ENCODE assay signal across 18 cellular contexts in genomic region chr17:40158438-40158837, GRCh38. TPM values are rescaled to one million over a fixed set of nuclear protein-coding genes. Genes with fewer than 3 reads are reported as not detected.
DNase-seq lines count a peak whose midpoint lies in the region; ATAC-seq, FAIRE-seq and TF ChIP-seq lines count a peak whose summit lies in the region.
"Had no signal": no experiment of that assay in that cellular context is flagged by ENCODE, and none has a peak within 500 bp of the region (broad histone marks: within the 10 kb centered on the region; RNA-seq: fewer than 3 reads in every experiment).

No MANE protein-coding gene starts in this region.

- intact Hi-C loops in activated CD4-positive, alpha-beta T cell treated with anti-CD3 and anti-CD28 coated beads for 36 hours (cut with DNase I, micrococcal nuclease): no loop called here
- intact Hi-C loops in K562 (cut with micrococcal nuclease) (no loop called here), psoas muscle (cut with DNase I) (no loop called here), testis (cut with DNase I; ENCODE audit: low total_unique reads) (no loop called here)

- H3K36me3 ChIP-seq in K562 (ENCODE audit: control insufficient read depth, insufficient read depth, low read length) (peaks cover 70% of the 10 kb centered on the region), psoas muscle (ENCODE audit: insufficient read depth in 1 of 2, low read depth in 1 of 2) (peaks cover 7 to 55% of the 10 kb centered on the region in 2 donors), testis (ENCODE audit: low read depth, missing control alignments) (no peaks in the 10 kb centered on the region)

- in situ Hi-C loops in K562 (cut with MboI): no loop called here

- H3K4me3 ChIP-seq in K562: no peak overlapping the region
- H3K4me3 ChIP-seq in psoas muscle: no peak overlapping the region
- no peak overlapping the region for H3K4me3 ChIP-seq in testis
- H3K4me3 ChIP-seq: hepatocyte, right atrium auricular region had no signal

- no peak overlapping the region for H3K4me2 ChIP-seq in K562 (ENCODE audit: insufficient read depth, low read length)
- H3K4me2 ChIP-seq: hepatocyte had no signal

- no peak for DNase-seq in activated CD4-positive, alpha-beta T cell treated with anti-CD3 and anti-CD28 coated beads for 36 hours
- no peak for DNase-seq in activated CD4-positive, alpha-beta T cell treated with anti-CD3 and anti-CD28 coated beads for 48 hours
- peak; percentile 65 for DNase-seq in MV-4-11 (lab: John Stamatoyannopoulos, UW)
- DNase-seq in K562 (ENCODE audit: extremely low read depth in 1 of 4, low spot score in 3 of 4): no peak
- DNase-seq in psoas muscle: no peak
- no peak for DNase-seq in stimulated activated CD4-positive, alpha-beta T cell treated with anti-CD3 and anti-CD28 coated beads, Interleukin-2, amount 100 ng/mL, for 24 hours
- no peak for DNase-seq in testis
- DNase-seq: anterior cingulate cortex; NCI-H1417; NCI-H226; stimulated activated CD4-positive, alpha-beta T cell treated with anti-CD3 and anti-CD28 coated beads, Interleukin-2, amount 100 ng/mL, for 48 hours had no signal

- peaks cover 7 to 8% of the 10 kb centered on the region in 2 experiments; a peak in 4 of 5 replicates for H3K4me1 ChIP-seq in K562 (replicated peaks in 1 of 2; ENCODE audit: control insufficient read depth in 2 of 2, insufficient read depth in 2 of 2, low read length in 2 of 2)
- peaks cover 30% of the 10 kb centered on the region for H3K4me1 ChIP-seq in psoas muscle
- peaks cover 7% of the 10 kb centered on the region for H3K4me1 ChIP-seq in testis

- TF ChIP-seq EP300 in K562 (IDR thresholded peaks at IDR 0.05; ENCODE audit: low read length): no peak

- H3K4me3 Mint-ChIP-seq in activated CD4-positive, alpha-beta T cell treated with anti-CD3 and anti-CD28 coated beads for 36 hours: no peak overlapping the region
- H3K4me3 Mint-ChIP-seq: nephron had no signal

- peak; percentile 15 for FAIRE-seq in K562 (lab: Jason Lieb, UNC)
- FAIRE-seq: D721Med, HepG2, urothelium cell line had no signal

- ATAC-seq in activated CD4-positive, alpha-beta T cell treated with anti-CD3 and anti-CD28 coated beads for 36 hours: no peak
- ATAC-seq in K562 (no peak), psoas muscle (peak in 2 of 4 donors; percentile 40 to 41), HG03378 (IDR thresholded peaks at IDR 0.05; ENCODE audit: unreplicated experiment) (no peak)
- ATAC-seq: HepG2 had no signal

- no peak for TF ChIP-seq RAD21 in K562 (CRISPR knock-in tag; conservative IDR thresholded peaks at IDR 0.05 in 1 of 2, IDR thresholded peaks at IDR 0.05 in 1 of 2)

- WGBS in K562 (ENCODE audit: insufficient coverage, low coverage, missing lambda C conversion rate): 70% methylated on average over 2 of the region's 2 CpGs
- 54 to 82% (median 67%) methylated on average over 2 of the region's 2 CpGs for WGBS in psoas muscle, 3 donors
- 53 to 70% methylated on average over 2 of the region's 2 CpGs for WGBS in testis, 2 donors

- H3K9ac ChIP-seq in K562 (ENCODE audit: insufficient read depth in 1 of 2, low read depth in 2 of 2, low read length in 2 of 2): no peak overlapping the region; a peak in 1 of 4 replicates

- H3K27ac ChIP-seq in K562 (ENCODE audit: extremely low read depth, low read depth, low read length): peak overlapping the region; percentile 6; the same call in 2 of the 3 replicates
- peak overlapping the region; percentile 60 for H3K27ac ChIP-seq in psoas muscle
- H3K27ac ChIP-seq in testis: peak overlapping the region in 1 of 2 donors; percentile 41
- H3K27ac ChIP-seq: hepatocyte, right atrium auricular region had no signal

- H3K9me3 ChIP-seq in K562 (replicated peaks; ENCODE audit: control insufficient read depth, insufficient read depth, low read depth, low read length) (no peaks in the 10 kb centered on the region), psoas muscle (no peaks in the 10 kb centered on the region), testis (no peaks in the 10 kb centered on the region)
- H3K9me3 ChIP-seq: right atrium auricular region had no signal

- peaks cover 31% of the 10 kb centered on the region for H3K4me1 Mint-ChIP-seq in activated CD4-positive, alpha-beta T cell treated with anti-CD3 and anti-CD28 coated beads for 36 hours
- H3K4me1 Mint-ChIP-seq: nephron had no signal

- BruUV-seq in K562 (replicated peaks; lab: Mats Ljungman, UMichigan): no TSS peak

- H3K9me3 Mint-ChIP-seq in activated CD4-positive, alpha-beta T cell treated with anti-CD3 and anti-CD28 coated beads for 36 hours (ENCODE audit: low read depth): no peaks in the 10 kb centered on the region
- H3K9me3 Mint-ChIP-seq: nephron had no signal

- CTCF ChIA-PET in activated CD4-positive, alpha-beta T cell treated with anti-CD3 and anti-CD28 coated beads for 36 hours (lab: Charles Lee): interaction anchor here (0.6 to 2.7 kb wide), 5 partner anchors 10 to 83 kb away, joined by 3 to 17 read pairs (median 3); no protein-coding TSS in a partner anchor
- CTCF ChIA-PET in K562 (lab: Yijun Ruan, JAX; ENCODE audit: low intra/inter-chr PET ratio): no interaction called here

- POLR2A ChIA-PET in activated CD4-positive, alpha-beta T cell treated with anti-CD3 and anti-CD28 coated beads for 36 hours (lab: Charles Lee): interaction anchor here (1.1 kb wide), 1 partner anchor 10 kb away, joined by 4 read pairs; no protein-coding TSS in a partner anchor
- POLR2A ChIA-PET in K562 (lab: Yijun Ruan, JAX): interaction anchor here (0.6 to 1.1 kb wide), 5 partner anchors 12 to 540 kb away, joined by 3 to 4 read pairs (median 3); no protein-coding TSS in a partner anchor

- H3K79me2 ChIP-seq in K562 (ENCODE audit: control insufficient read depth, insufficient read depth, low read length): peaks cover 52% of the 10 kb centered on the region

- H3K27ac Mint-ChIP-seq in activated CD4-positive, alpha-beta T cell treated with anti-CD3 and anti-CD28 coated beads for 36 hours: peak overlapping the region; percentile 8
- H3K27ac Mint-ChIP-seq: nephron had no signal

- H3K27me3 ChIP-seq in K562 (ENCODE audit: control insufficient read depth in 2 of 2, insufficient read depth in 2 of 2, low read length in 2 of 2): no peaks in the 10 kb centered on the region
- no peaks in the 10 kb centered on the region for H3K27me3 ChIP-seq in psoas muscle (ENCODE audit: insufficient read depth in 3 of 3, low read length in 2 of 3)
- H3K27me3 ChIP-seq in testis: no peaks in the 10 kb centered on the region
- H3K27me3 ChIP-seq: hepatocyte, right atrium auricular region had no signal

- no peaks in the 10 kb centered on the region for H4K20me1 ChIP-seq in K562 (replicated peaks; ENCODE audit: control insufficient read depth, insufficient read depth, low read length)

- H3K27me3 Mint-ChIP-seq in activated CD4-positive, alpha-beta T cell treated with anti-CD3 and anti-CD28 coated beads for 36 hours: no peaks in the 10 kb centered on the region

- H3K9me1 ChIP-seq in K562 (ENCODE audit: control insufficient read depth, insufficient read depth, low read length): no peaks in the 10 kb centered on the region

- peaks cover 37% of the 10 kb centered on the region for H3K36me3 Mint-ChIP-seq in activated CD4-positive, alpha-beta T cell treated with anti-CD3 and anti-CD28 coated beads for 36 hours (ENCODE audit: low read depth)

- TF ChIP-seq POLR2A in K562 (conservative IDR thresholded peaks at IDR 0.05) (no peak), testis (IDR thresholded peaks at IDR 0.05) (no peak)

- TF ChIP-seq CTCF in K562 (IDR thresholded peaks at IDR 0.05 in 2 of 3, conservative IDR thresholded peaks at IDR 0.05 in 1 of 3; ENCODE audit: insufficient read depth in 2 of 3, low read depth in 1 of 3, low read length in 3 of 3): no peak
- TF ChIP-seq CTCF in psoas muscle (IDR thresholded peaks at IDR 0.05): no peak
- no peak for TF ChIP-seq CTCF in testis (IDR thresholded peaks at IDR 0.05)

- H2AFZ ChIP-seq in K562 (ENCODE audit: low read depth, low read length): no peak overlapping the region
- H2AFZ ChIP-seq: hepatocyte had no signal

RNA-seq across cellular contexts. Expression of gene CASC3, which starts 18.1 kb away (rescaled TPM):
- total RNA-seq in activated CD4-positive, alpha-beta T cell treated with anti-CD3 and anti-CD28 coated beads for 36 hours: 100 to 1,000 TPM in 1 of 2 experiments, 10 to 100 TPM in 1; 88.3 to 104 TPM
- 240 and 242 TPM in 2 replicates for total RNA-seq in K562 (2011; cell fraction: chromatin; rRNA removed; ENCODE audit: low replicate concordance)
- 98.2 and 103 TPM in 2 replicates for total RNA-seq in K562 (2011; cell fraction: nucleolus; rRNA removed)
- total RNA-seq in K562 (2011; cell fraction: nucleoplasm; rRNA removed): 184 and 228 TPM in 2 replicates
- total RNA-seq in K562 (2014; rRNA removed) (21.5 and 30.8 TPM in 2 replicates), K562 (2014; rRNA removed; fragmentation: Illumina TruSeq; extraction: Trizol) (38.2 and 38.7 TPM in 2 replicates), K562 (2015; rRNA removed; fragmentation: Illumina TruSeq; extraction: Trizol) (34.4 and 36.5 TPM in 2 replicates), K562 (2021) (57.5 and 61.1 TPM in 2 replicates), psoas muscle (10 to 100 TPM; 43.9 to 76.7 (median 57.1) TPM), testis (100 to 1,000 TPM; 123 to 132 TPM)
- polyA plus RNA-seq in K562 (2011; rRNA removed) (43.3 and 51.8 TPM in 2 replicates), K562 (2014; fragmentation: Illumina TruSeq; extraction: Trizol) (56.5 and 65.1 TPM in 2 replicates), K562 (2014; fragmentation: Nextera tagmentation; extraction: Ambion mirVana) (10 to 100 TPM; 12.5 to 16.9 TPM), K562 (2014; rRNA removed) (35.2 and 38.9 TPM in 2 replicates), psoas muscle (10 to 100 TPM; 34.5 to 53.6 (median 38.6) TPM), testis (ENCODE audit: insufficient read depth, low read depth, low replicate concordance) (143 TPM)
- 29.1 and 32.3 TPM in 2 replicates for polyA plus RNA-seq in K562 (2011; cell fraction: cytosol; rRNA removed)
- polyA plus RNA-seq in K562 (2011; cell fraction: nucleus; rRNA removed): 191 and 220 TPM in 2 replicates
- polyA plus RNA-seq in K562 (2012): 48.8 and 57.5 TPM in 2 replicates
- polyA minus RNA-seq in K562 (2011; rRNA and poly(A)+ RNA removed): 30.6 and 33.1 TPM in 2 replicates
- polyA minus RNA-seq in K562 (2011; cell fraction: cytosol; rRNA and poly(A)+ RNA removed): 13.3 and 20.1 TPM in 2 replicates
- 26.1 and 31.4 TPM in 2 replicates for polyA minus RNA-seq in K562 (2011; cell fraction: nucleus; rRNA and poly(A)+ RNA removed)

RNA-seq across cellular contexts. Expression of gene RAPGEFL1, which starts 18.8 kb away (rescaled TPM):
- 1 to 10 TPM; 5.1 to 6.2 TPM for total RNA-seq in activated CD4-positive, alpha-beta T cell treated with anti-CD3 and anti-CD28 coated beads for 36 hours
- total RNA-seq in K562 (2011; cell fraction: chromatin; rRNA removed; ENCODE audit: low replicate concordance): 22.1 and 46.9 TPM in 2 replicates
- total RNA-seq in K562 (2011; cell fraction: nucleolus; rRNA removed): 18.2 and 24.0 TPM in 2 replicates
- total RNA-seq in K562 (2011; cell fraction: nucleoplasm; rRNA removed): 17.4 and 20.8 TPM in 2 replicates
- 1.8 and 2.1 TPM in 2 replicates for total RNA-seq in K562 (2014; rRNA removed)
- total RNA-seq in K562 (2014; rRNA removed; fragmentation: Illumina TruSeq; extraction: Trizol): 1.5 and 1.6 TPM in 2 replicates
- 1.5 and 1.8 TPM in 2 replicates for total RNA-seq in K562 (2015; rRNA removed; fragmentation: Illumina TruSeq; extraction: Trizol)
- total RNA-seq in K562 (2021): 3.6 and 4.1 TPM in 2 replicates
- polyA plus RNA-seq in K562 (2011; rRNA removed): 2.4 and 2.9 TPM in 2 replicates
- polyA plus RNA-seq in K562 (2011; cell fraction: cytosol; rRNA removed): 1.4 and 4.0 TPM in 2 replicates
- 9.7 and 22.8 TPM in 2 replicates for polyA plus RNA-seq in K562 (2011; cell fraction: nucleus; rRNA removed)
- polyA plus RNA-seq in K562 (2012): 2.0 and 2.5 TPM in 2 replicates
- polyA plus RNA-seq in K562 (2014; fragmentation: Illumina TruSeq; extraction: Trizol): 1.9 and 2.8 TPM in 2 replicates
- polyA plus RNA-seq in K562 (2014; fragmentation: Nextera tagmentation; extraction: Ambion mirVana): under 1 TPM; 0.18 to 0.50 TPM
- polyA plus RNA-seq in K562 (2014; rRNA removed): 2.2 and 2.6 TPM in 2 replicates
- 1.9 and 2.9 TPM in 2 replicates for polyA minus RNA-seq in K562 (2011; rRNA and poly(A)+ RNA removed)
- polyA minus RNA-seq in K562 (2011; cell fraction: cytosol; rRNA and poly(A)+ RNA removed): 2.1 and 4.2 TPM in 2 replicates
- 4.2 and 7.1 TPM in 2 replicates for polyA minus RNA-seq in K562 (2011; cell fraction: nucleus; rRNA and poly(A)+ RNA removed)
- 1 to 10 TPM; 2.8 to 5.7 (median 3.9) TPM for total RNA-seq in psoas muscle
- polyA plus RNA-seq in psoas muscle: 1 to 10 TPM; 1.7 to 4.2 (median 3.5) TPM
- 10 to 100 TPM; 22.3 to 23.9 TPM for total RNA-seq in testis
- 13.6 TPM for polyA plus RNA-seq in testis (ENCODE audit: insufficient read depth, low read depth, low replicate concordance)

RNA-seq across cellular contexts. Expression of gene MSL1, which starts 36.7 kb away (rescaled TPM):
- total RNA-seq in activated CD4-positive, alpha-beta T cell treated with anti-CD3 and anti-CD28 coated beads for 36 hours: 10 to 100 TPM; 81.7 to 89.6 TPM
- total RNA-seq in K562 (2011; cell fraction: chromatin; rRNA removed; ENCODE audit: low replicate concordance): 152 and 243 TPM in 2 replicates
- 80.5 and 93.3 TPM in 2 replicates for total RNA-seq in K562 (2011; cell fraction: nucleolus; rRNA removed)
- total RNA-seq in K562 (2011; cell fraction: nucleoplasm; rRNA removed): 126 and 148 TPM in 2 replicates
- 51.7 and 52.4 TPM in 2 replicates for total RNA-seq in K562 (2014; rRNA removed)
- 61.9 and 64.9 TPM in 2 replicates for total RNA-seq in K562 (2014; rRNA removed; fragmentation: Illumina TruSeq; extraction: Trizol)
- total RNA-seq in K562 (2015; rRNA removed; fragmentation: Illumina TruSeq; extraction: Trizol): 77.8 and 91.8 TPM in 2 replicates
- total RNA-seq in K562 (2021): 48.6 and 61.8 TPM in 2 replicates
- polyA plus RNA-seq in K562 (2011; rRNA removed): 48.0 and 66.7 TPM in 2 replicates
- 15.6 and 17.6 TPM in 2 replicates for polyA plus RNA-seq in K562 (2011; cell fraction: cytosol; rRNA removed)
- 122 and 128 TPM in 2 replicates for polyA plus RNA-seq in K562 (2011; cell fraction: nucleus; rRNA removed)
- polyA plus RNA-seq in K562 (2012): 40.1 and 52.3 TPM in 2 replicates
- 99.3 and 120 TPM in 2 replicates for polyA plus RNA-seq in K562 (2014; fragmentation: Illumina TruSeq; extraction: Trizol)
- polyA plus RNA-seq in K562 (2014; fragmentation: Nextera tagmentation; extraction: Ambion mirVana): 10 to 100 TPM; 13.8 to 13.9 TPM
- 62.8 and 74.1 TPM in 2 replicates for polyA plus RNA-seq in K562 (2014; rRNA removed)
- polyA minus RNA-seq in K562 (2011; rRNA and poly(A)+ RNA removed): 56.6 and 69.1 TPM in 2 replicates
- 16.1 and 30.2 TPM in 2 replicates for polyA minus RNA-seq in K562 (2011; cell fraction: cytosol; rRNA and poly(A)+ RNA removed)
- polyA minus RNA-seq in K562 (2011; cell fraction: nucleus; rRNA and poly(A)+ RNA removed): 40.7 and 50.6 TPM in 2 replicates
- 10 to 100 TPM; 63.3 to 75.6 (median 69.0) TPM for total RNA-seq in psoas muscle
- 10 to 100 TPM; 48.6 to 84.7 (median 56.4) TPM for polyA plus RNA-seq in psoas muscle
- total RNA-seq in testis: 100 to 1,000 TPM; 129 to 161 TPM
- polyA plus RNA-seq in testis (ENCODE audit: insufficient read depth, low read depth, low replicate concordance): 157 TPM

RNA-seq across cellular contexts. Expression of gene NR1D1, which starts 58.0 kb away (rescaled TPM):
- 1 to 10 TPM; 5.2 to 5.4 TPM for total RNA-seq in activated CD4-positive, alpha-beta T cell treated with anti-CD3 and anti-CD28 coated beads for 36 hours
- 2.3 and 7.8 TPM in 2 replicates for total RNA-seq in K562 (2011; cell fraction: chromatin; rRNA removed; ENCODE audit: low replicate concordance)
- total RNA-seq in K562 (2011; cell fraction: nucleolus; rRNA removed): 3.6 and 4.0 TPM in 2 replicates
- total RNA-seq in K562 (2011; cell fraction: nucleoplasm; rRNA removed): 3.1 and 3.2 TPM in 2 replicates
- total RNA-seq in K562 (2014; rRNA removed) (0.78 and 1.00 TPM in 2 replicates), K562 (2014; rRNA removed; fragmentation: Illumina TruSeq; extraction: Trizol) (0.32 and 0.47 TPM in 2 replicates), K562 (2015; rRNA removed; fragmentation: Illumina TruSeq; extraction: Trizol) (0.65 and 1.2 TPM in 2 replicates), K562 (2021) (6.6 and 7.7 TPM in 2 replicates), psoas muscle (10 to 100 TPM; 29.4 to 88.7 (median 51.0) TPM), testis (10 to 100 TPM; 14.4 to 23.6 TPM)
- polyA plus RNA-seq in K562 (2011; rRNA removed) (0.25 and 0.41 TPM in 2 replicates), K562 (2014; fragmentation: Illumina TruSeq; extraction: Trizol) (4.7 and 6.9 TPM in 2 replicates), K562 (2014; fragmentation: Nextera tagmentation; extraction: Ambion mirVana) (under 1 TPM; 0.27 TPM), K562 (2014; rRNA removed) (1.4 and 2.0 TPM in 2 replicates), psoas muscle (10 to 100 TPM; 21.4 to 41.6 (median 24.4) TPM), testis (ENCODE audit: insufficient read depth, low read depth, low replicate concordance) (9.8 TPM)
- 0.21 and 0.89 TPM in 2 replicates for polyA plus RNA-seq in K562 (2011; cell fraction: cytosol; rRNA removed)
- polyA plus RNA-seq in K562 (2011; cell fraction: nucleus; rRNA removed): 1.3 and 5.0 TPM in 2 replicates
- 5.3 and 5.4 TPM in 2 replicates for polyA plus RNA-seq in K562 (2012)
- 0.42 and 0.63 TPM in 2 replicates for polyA minus RNA-seq in K562 (2011; rRNA and poly(A)+ RNA removed)
- 0.46 and 3.3 TPM in 2 replicates for polyA minus RNA-seq in K562 (2011; cell fraction: cytosol; rRNA and poly(A)+ RNA removed)
- 2.2 and 2.6 TPM in 2 replicates for polyA minus RNA-seq in K562 (2011; cell fraction: nucleus; rRNA and poly(A)+ RNA removed)
